In genomic region chr1:157097692-157098091, GRCh38 we compare ENCODE assay signal across 34 cellular contexts. TPM values are rescaled to one million over a fixed set of nuclear protein-coding genes. Genes with fewer than 3 reads are reported as not detected.
"Had no signal": no experiment of that assay in that cellular context is flagged by ENCODE, and none has a peak within 500 bp of the region (broad histone marks: within the 10 kb centered on the region; RNA-seq: fewer than 3 reads in every experiment).

No MANE protein-coding gene starts in this region.

- H3K9me3 Mint-ChIP-seq: activated CD4-positive, alpha-beta T cell treated with anti-CD3 and anti-CD28 coated beads, Interleukin-2, amount 10 ng/mL, durations not matched to agents 24 days and 14 days; activated CD8-positive, alpha-beta T cell treated with anti-CD3 and anti-CD28 coated beads for 36 hours; activated naive CD4-positive, alpha-beta T cell treated with anti-CD3 and anti-CD28 coated beads, Interleukin-2, amount 50 U/mL, for 24 hours; activated naive CD8-positive, alpha-beta T cell treated with anti-CD3 and anti-CD28 coated beads, Interleukin-2, amount 10 ng/mL, durations not matched to agents 7 days and 5 days; activated T-cell treated with anti-CD3 and anti-CD28 coated beads, Interleukin-2, amount 50 U/mL, for 72 hours; activated T-helper 2 cell treated with anti-CD3 and anti-CD28 coated beads, Interferon-gamma antibody, Interleukin-2, Interleukin-4, amounts not matched to agents 10 μg/mL and 5 μg/mL and 100 μg/mL, durations not matched to agents 14 hours and 24 hours and 36 hours; T-helper 1 cell treated with Interleukin-12 subunit alpha and Interleukin-12 subunit beta and Interleukin-4 antibody, amounts not matched to agents 30 μg/mL and 1 μg/mL, for 36 hours; T-helper 2 cell treated with Interferon-gamma antibody and Interleukin-4, amounts not matched to agents 5 μg/mL and 100 μg/mL, for 36 hours had no signal

- H3K4me3 ChIP-seq: ascending aorta, cardiac muscle cell, SJSA1 had no signal

- H3K4me3 Mint-ChIP-seq: activated CD4-positive, alpha-beta T cell treated with anti-CD3 and anti-CD28 coated beads, Interleukin-2, amount 10 ng/mL, durations not matched to agents 24 days and 14 days; activated CD8-positive, alpha-beta T cell treated with anti-CD3 and anti-CD28 coated beads for 36 hours; activated naive CD4-positive, alpha-beta T cell treated with anti-CD3 and anti-CD28 coated beads, Interleukin-2, amount 50 U/mL, for 24 hours; activated naive CD8-positive, alpha-beta T cell treated with anti-CD3 and anti-CD28 coated beads, Interleukin-2, amount 10 ng/mL, durations not matched to agents 7 days and 5 days; activated T-cell treated with anti-CD3 and anti-CD28 coated beads, Interleukin-2, amount 50 U/mL, for 72 hours; T-helper 1 cell treated with Interleukin-12 subunit alpha and Interleukin-12 subunit beta and Interleukin-4 antibody, amounts not matched to agents 30 μg/mL and 1 μg/mL, for 36 hours; T-helper 2 cell treated with Interferon-gamma antibody and Interleukin-4, amounts not matched to agents 5 μg/mL and 100 μg/mL, for 36 hours had no signal

- H3K36me3 ChIP-seq: ascending aorta, cardiac muscle cell, SJSA1 had no signal

- H3K4me1 Mint-ChIP-seq: activated naive CD4-positive, alpha-beta T cell treated with anti-CD3 and anti-CD28 coated beads, Interleukin-2, amount 50 U/mL, for 24 hours had no signal

- H3K4me1 ChIP-seq: ascending aorta, SJSA1 had no signal

- H3K36me3 Mint-ChIP-seq: activated naive CD4-positive, alpha-beta T cell treated with anti-CD3 and anti-CD28 coated beads, Interleukin-2, amount 50 U/mL, for 24 hours; activated naive CD8-positive, alpha-beta T cell treated with anti-CD3 and anti-CD28 coated beads, Interleukin-2, amount 10 ng/mL, durations not matched to agents 7 days and 5 days had no signal

- H3K27ac ChIP-seq: ascending aorta, cardiac muscle cell, KMS-11, SJSA1 had no signal

- H3K27me3 ChIP-seq: ascending aorta, cardiac muscle cell, SJSA1 had no signal

- H3K27ac Mint-ChIP-seq: activated CD4-positive, alpha-beta T cell treated with anti-CD3 and anti-CD28 coated beads, Interleukin-2, amount 10 ng/mL, durations not matched to agents 24 days and 14 days; activated CD8-positive, alpha-beta T cell treated with anti-CD3 and anti-CD28 coated beads for 36 hours; activated naive CD4-positive, alpha-beta T cell treated with anti-CD3 and anti-CD28 coated beads, Interleukin-2, amount 50 U/mL, for 24 hours; activated naive CD8-positive, alpha-beta T cell treated with anti-CD3 and anti-CD28 coated beads, Interleukin-2, amount 10 ng/mL, durations not matched to agents 7 days and 5 days; activated T-cell treated with anti-CD3 and anti-CD28 coated beads, Interleukin-2, amount 50 U/mL, for 72 hours; activated T-helper 2 cell treated with anti-CD3 and anti-CD28 coated beads, Interferon-gamma antibody, Interleukin-2, Interleukin-4, amounts not matched to agents 10 μg/mL and 5 μg/mL and 100 μg/mL, durations not matched to agents 14 hours and 24 hours and 36 hours; T-helper 1 cell treated with Interleukin-12 subunit alpha and Interleukin-12 subunit beta and Interleukin-4 antibody, amounts not matched to agents 30 μg/mL and 1 μg/mL, for 36 hours; T-helper 2 cell treated with Interferon-gamma antibody and Interleukin-4, amounts not matched to agents 5 μg/mL and 100 μg/mL, for 36 hours had no signal

- H3K27me3 Mint-ChIP-seq: activated CD8-positive, alpha-beta T cell treated with anti-CD3 and anti-CD28 coated beads for 36 hours; activated naive CD4-positive, alpha-beta T cell treated with anti-CD3 and anti-CD28 coated beads, Interleukin-2, amount 50 U/mL, for 24 hours had no signal

- DNase-seq: activated CD4-positive, alpha-beta T cell treated with anti-CD3 and anti-CD28 coated beads, Interleukin-2, amount 10 ng/mL, durations not matched to agents 24 days and 14 days; activated CD4-positive, alpha-beta T cell treated with anti-CD3 and anti-CD28 coated beads, Interleukin-2, amount 50 U/mL, for 4 hours; activated CD8-positive, alpha-beta T cell treated with anti-CD3 and anti-CD28 coated beads for 36 hours; activated gamma-delta T cell; activated naive CD4-positive, alpha-beta T cell treated with Interleukin-2 at 50 U/mL for 16 hours; activated naive CD8-positive, alpha-beta T cell treated with anti-CD3 and anti-CD28 coated beads, Interleukin-2, amount 10 ng/mL, durations not matched to agents 7 days and 5 days; activated T-cell treated with anti-CD3 and anti-CD28 coated beads, Interleukin-2, amount 50 U/mL, for 1 hour; activated T-cell treated with anti-CD3 and anti-CD28 coated beads, Interleukin-2, amount 50 U/mL, for 72 hours; amygdala; MM.1S; MV-4-11; NCI-H1092; NCI-H1436 treated with DMSO at 0.1 percent for 48 hours; NCI-H1694 treated with DMSO at 0.1 percent for 48 hours; NCI-H2029; NCI-H2171 treated with DMSO at 0.1 percent for 48 hours; NCI-H2227 treated with DMSO at 0.1 percent for 48 hours; NCI-H446; NCI-H510A treated with DMSO at 0.1 percent for 48 hours; NCI-H526 treated with DMSO at 0.1 percent for 48 hours; SHP77 treated with DMSO at 0.1 percent for 48 hours; SK-N-SH had no signal

- H3K9me3 ChIP-seq: ascending aorta, SJSA1, SK-N-SH had no signal

- ATAC-seq: activated CD8-positive, alpha-beta T cell treated with anti-CD3 and anti-CD28 coated beads for 36 hours; activated T-cell treated with anti-CD3 and anti-CD28 coated beads, Interleukin-2, amount 50 U/mL, for 72 hours; Panc1 had no signal

RNA-seq across cellular contexts. Expression of gene ETV3L, which starts 1.9 kb away (rescaled TPM):
- total RNA-seq: activated CD4-positive, alpha-beta T cell treated with anti-CD3 and anti-CD28 coated beads, Interleukin-2, amount 10 ng/mL, durations not matched to agents 24 days and 14 days; activated CD8-positive, alpha-beta memory T cell treated with anti-CD3 and anti-CD28 coated beads for 36 hours; activated CD8-positive, alpha-beta T cell treated with anti-CD3 and anti-CD28 coated beads for 36 hours; activated naive CD8-positive, alpha-beta T cell treated with anti-CD3 and anti-CD28 coated beads, Interleukin-2, amount 10 ng/mL, durations not matched to agents 7 days and 5 days; activated T-cell treated with anti-CD3 and anti-CD28 coated beads, Interleukin-2, amount 50 U/mL, for 72 hours; activated T-helper 2 cell treated with anti-CD3 and anti-CD28 coated beads, Interferon-gamma antibody, Interleukin-2, Interleukin-4, amounts not matched to agents 10 μg/mL and 5 μg/mL and 100 μg/mL, durations not matched to agents 14 hours and 24 hours and 36 hours; ascending aorta; cardiac muscle cell; LHCN-M2; RPMI7951; SJSA1 had no signal
